In genomic region chr2:24928036-24928435, GRCh38 we compare ENCODE assay signal across 17 cellular contexts. TPM values are rescaled to one million over a fixed set of nuclear protein-coding genes. Genes with fewer than 3 reads are reported as not detected.
DNase-seq lines count a peak whose midpoint lies in the region; ATAC-seq and TF ChIP-seq lines count a peak whose summit lies in the region.
"Had no signal": no experiment of that assay in that cellular context is flagged by ENCODE, and none has a peak within 500 bp of the region (broad histone marks: within the 10 kb centered on the region; RNA-seq: fewer than 3 reads in every experiment).

No MANE protein-coding gene starts in this region.

- ATAC-seq in SK-N-SH treated with all-trans-retinoic acid at 6 μM for 48 hours (no peak), HG02981 (IDR thresholded peaks at IDR 0.05; ENCODE audit: unreplicated experiment) (no peak)
- ATAC-seq: CD8-positive, alpha-beta T cell had no signal

- no peak for TF ChIP-seq EP300 in SK-N-SH (IDR thresholded peaks at IDR 0.05; ENCODE audit: borderline replicate concordance in 1 of 2, low read depth in 1 of 2, low read length in 1 of 2)

- no peaks in the 10 kb centered on the region for H3K79me2 ChIP-seq in SK-N-SH (ENCODE audit: insufficient read depth)

- H3K4me2 ChIP-seq in SK-N-SH, result no peak overlapping the region
- H3K4me2 ChIP-seq: A549 had no signal

- H3K9me3 Mint-ChIP-seq in endodermal cell (no peaks in the 10 kb centered on the region), chondrocyte (ENCODE audit: low read depth) (no peaks in the 10 kb centered on the region)
- H3K9me3 Mint-ChIP-seq: CD8-positive, alpha-beta T cell; HFFc6 had no signal

- H3K27me3 ChIP-seq in SK-N-SH (ENCODE audit: insufficient read depth), result no peaks in the 10 kb centered on the region
- no peaks in the 10 kb centered on the region for H3K27me3 ChIP-seq in endodermal cell (ENCODE audit: control insufficient read depth, insufficient read depth, low read length, poor library complexity, severe bottlenecking)
- H3K27me3 ChIP-seq in spleen (replicated peaks in 1 of 7), result peaks cover 0 to 11% (median 0%) of the 10 kb centered on the region in 7 donors
- H3K27me3 ChIP-seq: BLaER1 treated with 17β-estradiol and CSF1 and Interleukin-3, amounts not matched to agents 10 nM and 100 nM had no signal

- H3K9ac ChIP-seq in SK-N-SH, result no peak overlapping the region
- no peak overlapping the region for H3K9ac ChIP-seq in endodermal cell (ENCODE audit: extremely low read depth, low read length, poor library complexity, severe bottlenecking)

- TF ChIP-seq CTCF in SK-N-SH (IDR thresholded peaks at IDR 0.05) (0 out of 2 replicates have a peak, but pooled peaks have one; percentile 7), endodermal cell (conservative IDR thresholded peaks at IDR 0.05) (peak; percentile 50), spleen (IDR thresholded peaks at IDR 0.05 in 8 of 11, conservative IDR thresholded peaks at IDR 0.05 in 3 of 11) (no peak), chondrocyte (IDR thresholded peaks at IDR 0.05) (no peak)

- H3K4me1 Mint-ChIP-seq in endodermal cell (peaks cover 17% of the 10 kb centered on the region), chondrocyte (ENCODE audit: low read depth) (peaks cover 9% of the 10 kb centered on the region)

- DNase-seq in SK-N-SH, result no peak
- DNase-seq in endodermal cell, result peak; percentile 45
- peak; percentile 22 for DNase-seq in spleen
- no peak for DNase-seq in chondrocyte (ENCODE audit: low spot score)
- DNase-seq in NCI-H2171 (lab: John Stamatoyannopoulos, UW), result no peak
- DNase-seq: Calu3; CD8-positive, alpha-beta T cell; DMS79 treated with DMSO at 0.1 percent for 48 hours; GF-D8; HFFc6; IMR-90 had no signal

- H2AFZ ChIP-seq in SK-N-SH (ENCODE audit: low read depth), result no peak overlapping the region

- TF ChIP-seq RAD21 in SK-N-SH (IDR thresholded peaks at IDR 0.05; ENCODE audit: low read length), result no peak

- no peaks in the 10 kb centered on the region for H3K4me1 ChIP-seq in SK-N-SH (ENCODE audit: control insufficient read depth in 1 of 2, insufficient read depth in 2 of 2, low read depth in 1 of 2, low read length in 1 of 2)
- no peaks in the 10 kb centered on the region for H3K4me1 ChIP-seq in endodermal cell (ENCODE audit: control insufficient read depth, insufficient read depth, low read length)
- peaks cover 0 to 21% (median 14%) of the 10 kb centered on the region in 6 donors for H3K4me1 ChIP-seq in spleen
- H3K4me1 ChIP-seq: A549 had no signal

- no peak for TF ChIP-seq POLR2A in spleen (IDR thresholded peaks at IDR 0.05)

- H3K27ac ChIP-seq in SK-N-SH (ENCODE audit: low read depth in 2 of 2, low read length in 1 of 2), result no peak overlapping the region
- H3K27ac ChIP-seq in endodermal cell (ENCODE audit: low read depth, low read length), result no peak overlapping the region
- H3K27ac ChIP-seq in spleen, result no peak overlapping the region
- H3K27ac ChIP-seq: 22Rv1; A549; BLaER1 treated with 17β-estradiol and CSF1 and Interleukin-3, amounts not matched to agents 10 nM and 100 nM had no signal

- H3K36me3 ChIP-seq in SK-N-SH (replicated peaks in 1 of 2; ENCODE audit: control insufficient read depth in 1 of 2, insufficient read depth in 2 of 2, low read length in 1 of 2) (no peaks in the 10 kb centered on the region), endodermal cell (ENCODE audit: control insufficient read depth, insufficient read depth, low read length) (no peaks in the 10 kb centered on the region), spleen (no peaks in the 10 kb centered on the region)
- H3K36me3 ChIP-seq: BLaER1 treated with 17β-estradiol and CSF1 and Interleukin-3, amounts not matched to agents 10 nM and 100 nM had no signal

- no peaks in the 10 kb centered on the region for H3K36me3 Mint-ChIP-seq in endodermal cell (ENCODE audit: low read depth)
- H3K36me3 Mint-ChIP-seq in chondrocyte (ENCODE audit: low read depth), result no peaks in the 10 kb centered on the region
- H3K36me3 Mint-ChIP-seq: CD8-positive, alpha-beta T cell had no signal

- CTCF ChIA-PET in SK-N-SH (lab: Yijun Ruan, JAX), result interaction anchor here (1.0 to 1.2 kb wide), 2 partner anchors 12 to 201 kb away, joined by 3 read pairs; no protein-coding TSS in a partner anchor

- H3K4me3 ChIP-seq in SK-N-SH (ENCODE audit: low read depth in 2 of 2, low read length in 1 of 2) (no peak overlapping the region), endodermal cell (ENCODE audit: low read length) (no peak overlapping the region), spleen (no peak overlapping the region)
- H3K4me3 ChIP-seq: A549; BLaER1 treated with 17β-estradiol and CSF1 and Interleukin-3, amounts not matched to agents 10 nM and 100 nM had no signal

- intact Hi-C loops in spleen (cut with DNase I; ENCODE audit: low total_unique reads), result no loop called here

- POLR2A ChIA-PET in SK-N-SH (lab: Yijun Ruan, JAX), result no interaction called here

- H3K9me2 ChIP-seq in SK-N-SH, result no peaks in the 10 kb centered on the region

- no peaks in the 10 kb centered on the region for H4K20me1 ChIP-seq in SK-N-SH (ENCODE audit: insufficient read depth)
- H4K20me1 ChIP-seq: BLaER1 treated with 17β-estradiol and CSF1 and Interleukin-3, amounts not matched to agents 10 nM and 100 nM had no signal

- H3F3A ChIP-seq in SK-N-SH (replicated peaks; ENCODE audit: insufficient read depth), result no peaks in the 10 kb centered on the region

- no peak overlapping the region for H3K4me3 Mint-ChIP-seq in endodermal cell
- no peak overlapping the region for H3K4me3 Mint-ChIP-seq in chondrocyte (ENCODE audit: unreplicated experiment)
- H3K4me3 Mint-ChIP-seq: B cell; CD8-positive, alpha-beta T cell; HFFc6 had no signal

- H3K9me3 ChIP-seq in SK-N-SH, result no peaks in the 10 kb centered on the region
- no peaks in the 10 kb centered on the region for H3K9me3 ChIP-seq in endodermal cell (ENCODE audit: control insufficient read depth, low read length)
- no peaks in the 10 kb centered on the region for H3K9me3 ChIP-seq in spleen
- H3K9me3 ChIP-seq: A549; BLaER1 treated with 17β-estradiol and CSF1 and Interleukin-3, amounts not matched to agents 10 nM and 100 nM had no signal

- H3K27me3 Mint-ChIP-seq in endodermal cell (ENCODE audit: insufficient read depth) (no peaks in the 10 kb centered on the region), chondrocyte (ENCODE audit: low read depth) (no peaks in the 10 kb centered on the region)

- H3K27ac Mint-ChIP-seq in endodermal cell (no peak overlapping the region), chondrocyte (ENCODE audit: unreplicated experiment) (no peak overlapping the region)
- H3K27ac Mint-ChIP-seq: B cell; CD8-positive, alpha-beta T cell; HFFc6 had no signal

TF ChIP-seq in SK-N-SH, 30 proteins besides CTCF, POLR2A, EP300 and RAD21 (continues in another document):
- TF ChIP-seq ELF1 (IDR thresholded peaks at IDR 0.05) (no peak), IRF3 (IDR thresholded peaks at IDR 0.05; ENCODE audit: low read depth, low read length) (no peak), YY1 (IDR thresholded peaks at IDR 0.05; ENCODE audit: low read depth) (no peak), TCF12 (IDR thresholded peaks at IDR 0.05) (no peak)

TF ChIP-seq in SK-N-SH treated with all-trans-retinoic acid at 6 μM for 48 hours, 23 proteins besides CTCF, POLR2A, EP300 and RAD21 (continues in another document):
- TF ChIP-seq TCF4 (CRISPR knock-in tag; IDR thresholded peaks at IDR 0.05; ENCODE audit: borderline replicate concordance) (no peak), PPARA (CRISPR knock-in tag; IDR thresholded peaks at IDR 0.05; ENCODE audit: borderline replicate concordance) (no peak), BACH2 (CRISPR knock-in tag; IDR thresholded peaks at IDR 0.05; ENCODE audit: borderline replicate concordance) (no peak), ZC3H10 (CRISPR knock-in tag; IDR thresholded peaks at IDR 0.05) (no peak), OSR1 (CRISPR knock-in tag; IDR thresholded peaks at IDR 0.05) (no peak), ZFP30 (CRISPR knock-in tag; IDR thresholded peaks at IDR 0.05) (no peak)
- TF ChIP-seq, protein P1, sequence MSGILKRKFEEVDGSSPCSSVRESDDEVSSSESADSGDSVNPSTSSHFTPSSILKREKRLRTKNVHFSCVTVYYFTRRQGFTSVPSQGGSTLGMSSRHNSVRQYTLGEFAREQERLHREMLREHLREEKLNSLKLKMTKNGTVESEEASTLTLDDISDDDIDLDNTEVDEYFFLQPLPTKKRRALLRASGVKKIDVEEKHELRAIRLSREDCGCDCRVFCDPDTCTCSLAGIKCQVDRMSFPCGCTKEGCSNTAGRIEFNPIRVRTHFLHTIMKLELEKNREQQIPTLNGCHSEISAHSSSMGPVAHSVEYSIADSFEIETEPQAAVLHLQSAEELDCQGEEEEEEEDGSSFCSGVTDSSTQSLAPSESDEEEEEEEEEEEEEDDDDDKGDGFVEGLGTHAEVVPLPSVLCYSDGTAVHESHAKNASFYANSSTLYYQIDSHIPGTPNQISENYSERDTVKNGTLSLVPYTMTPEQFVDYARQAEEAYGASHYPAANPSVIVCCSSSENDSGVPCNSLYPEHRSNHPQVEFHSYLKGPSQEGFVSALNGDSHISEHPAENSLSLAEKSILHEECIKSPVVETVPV (CRISPR knock-in tag; IDR thresholded peaks at IDR 0.05), result no peak

RNA-seq across cellular contexts. Expression of gene ADCY3, which starts 8.0 kb away (rescaled TPM):
- polyA plus RNA-seq in SK-N-SH (2012; rRNA removed) (36.6 and 53.9 TPM in 2 replicates), spleen (10 to 100 TPM; 36.5 to 53.1 (median 42.4) TPM)
- polyA plus RNA-seq in SK-N-SH (2012; cell fraction: cytosol; rRNA removed), result 18.1 and 28.6 TPM in 2 replicates
- polyA plus RNA-seq in SK-N-SH (2012; cell fraction: nucleus; rRNA removed), result 123 and 156 TPM in 2 replicates
- total RNA-seq in endodermal cell (10 to 100 TPM; 29.8 to 41.2 TPM), spleen (10 to 100 TPM; 39.6 to 61.5 (median 58.2) TPM), chondrocyte (57.5 to 69.3 TPM (median 62.6 TPM) in 3 replicates)
- 24.9 TPM for polyA plus RNA-seq in endodermal cell (2013, experiment 1 of 2)
- polyA plus RNA-seq in endodermal cell (2013, experiment 2 of 2), result 21.3 TPM

RNA-seq across cellular contexts. Expression of gene DNAJC27, which starts 43.7 kb away (rescaled TPM):
- polyA plus RNA-seq in SK-N-SH (2012; rRNA removed) (2.4 and 3.6 TPM in 2 replicates), spleen (1 to 10 TPM; 1.7 to 3.0 (median 2.2) TPM)
- 2.5 and 2.6 TPM in 2 replicates for polyA plus RNA-seq in SK-N-SH (2012; cell fraction: cytosol; rRNA removed)
- 4.0 and 8.8 TPM in 2 replicates for polyA plus RNA-seq in SK-N-SH (2012; cell fraction: nucleus; rRNA removed)
- total RNA-seq in endodermal cell (1 to 10 TPM; 6.2 to 6.5 TPM), spleen (10 to 100 TPM in 1 of 7 donors, 1 to 10 TPM in 6; 4.6 to 10.5 (median 8.0) TPM), chondrocyte (3.8 to 4.9 TPM (median 4.0 TPM) in 3 replicates)
- polyA plus RNA-seq in endodermal cell (2013, experiment 1 of 2), result 5.4 TPM
- polyA plus RNA-seq in endodermal cell (2013, experiment 2 of 2), result 5.5 TPM

Comparison
In these comparisons a context has a peak if more than half of its experiments do, and no peak if none do; other contexts are left out.
1. DNase-seq: peak in endodermal cell (single experiment) and spleen (single experiment); none in SK-N-SH (single experiment), chondrocyte (single experiment) and NCI-H2171 (single experiment).
2. CTCF ChIP-seq: peak in SK-N-SH (single experiment) and endodermal cell (single experiment); none in spleen (0 of 11) and chondrocyte (single experiment).